Comparison of ENCODE assay signal across 9 cellular contexts in genomic region chr17:72122336-72122667, GRCh38. TPM values are rescaled to one million over a fixed set of nuclear protein-coding genes. Genes with fewer than 3 reads are reported as not detected.
DNase-seq lines count a peak whose midpoint lies in the region; ATAC-seq and TF ChIP-seq lines count a peak whose summit lies in the region.
"Had no signal": no experiment of that assay in that cellular context is flagged by ENCODE, and none has a peak within 500 bp of the region (broad histone marks: within the 10 kb centered on the region; RNA-seq: fewer than 3 reads in every experiment).

No MANE protein-coding gene starts in this region.

- H3K36me3 ChIP-seq in RWPE2 (ENCODE audit: low read depth) (peaks cover 38% of the 10 kb centered on the region), trophoblast cell (ENCODE audit: control insufficient read depth in 1 of 2, insufficient read depth in 2 of 2, low read length in 2 of 2) (peaks cover 17 to 20% of the 10 kb centered on the region in 2 experiments)

- no peak overlapping the region for H2BK12ac ChIP-seq in trophoblast cell (ENCODE audit: low read length)

- peaks cover 47% of the 10 kb centered on the region for H3K27me3 Mint-ChIP-seq in Calu3 (ENCODE audit: unreplicated experiment)

- H2BK5ac ChIP-seq in trophoblast cell (ENCODE audit: low read depth, low read length, poor library complexity) = no peak overlapping the region

- no peak overlapping the region for H4K12ac ChIP-seq in trophoblast cell (ENCODE audit: low read depth, low read length)

- H3K4me3 ChIP-seq in RWPE2 (ENCODE audit: severe bottlenecking) (peak overlapping the region; percentile 95), fibroblast of villous mesenchyme (ENCODE audit: low read depth, low read length) (peak overlapping the region; percentile 83), trophoblast cell (ENCODE audit: low read depth, low read length) (peak overlapping the region; percentile 95)

- DNase-seq in Calu3 = no peak
- DNase-seq in RWPE2 (ENCODE audit: low spot score) = no peak
- no peak for DNase-seq in fibroblast of villous mesenchyme (ENCODE audit: low read depth)
- DNase-seq in trophoblast cell = no peak
- no peak for DNase-seq in NCI-H1417 (lab: John Stamatoyannopoulos, UW)
- DNase-seq in nucleus accumbens (lab: John Stamatoyannopoulos, UW) = no peak
- DNase-seq: DND-41 had no signal

- H4K8ac ChIP-seq in trophoblast cell (ENCODE audit: low read depth, low read length) = no peak overlapping the region

- peaks cover 18% of the 10 kb centered on the region for H3K79me2 ChIP-seq in trophoblast cell (ENCODE audit: control insufficient read depth, insufficient read depth, low read length, poor library complexity)

- H3K9me3 Mint-ChIP-seq in Calu3 (ENCODE audit: low read depth, unreplicated experiment) = no peaks in the 10 kb centered on the region

- H3K4ac ChIP-seq in trophoblast cell (ENCODE audit: low read depth, low read length) = peak overlapping the region; percentile 50

- no peak overlapping the region for H3K23ac ChIP-seq in trophoblast cell (ENCODE audit: low read length)

- no peaks in the 10 kb centered on the region for H3K9me3 ChIP-seq in RWPE2 (ENCODE audit: severe bottlenecking)
- H3K9me3 ChIP-seq in trophoblast cell (ENCODE audit: insufficient read depth, low read depth, low read length) = no peaks in the 10 kb centered on the region

- CTCF ChIA-PET in Calu3 (lab: Charles Lee) = interaction anchor here (0.7 to 0.8 kb wide), 2 partner anchors 289 to 510 kb away, joined by 3 to 6 read pairs; no protein-coding TSS in a partner anchor

- no peak overlapping the region for H4K91ac ChIP-seq in trophoblast cell (ENCODE audit: low read depth, low read length)

- no peak overlapping the region for H2BK120ac ChIP-seq in trophoblast cell (ENCODE audit: insufficient read depth, low read length, poor library complexity)

- H3K27ac ChIP-seq in RWPE2 (ENCODE audit: poor library complexity, severe bottlenecking) = peak overlapping the region; percentile 73
- no peak overlapping the region for H3K27ac ChIP-seq in trophoblast cell (ENCODE audit: low read depth, low read length)

- H3K14ac ChIP-seq in trophoblast cell (ENCODE audit: low read length) = no peak overlapping the region

- peaks cover 34% of the 10 kb centered on the region for H3K79me1 ChIP-seq in trophoblast cell (ENCODE audit: low read length)

- H3K4me2 ChIP-seq in trophoblast cell (ENCODE audit: low read length) = peak overlapping the region; percentile 87

- no peak overlapping the region for H3K9ac ChIP-seq in trophoblast cell (ENCODE audit: low read length)

- H3K27ac Mint-ChIP-seq in Calu3 (ENCODE audit: unreplicated experiment) = peak overlapping the region; percentile 97

- WGBS in trophoblast cell (ENCODE audit: extremely low coverage, insufficient coverage, insufficient read length) = no CpG with 5 or more reads among the region's 14 CpGs

- H3K18ac ChIP-seq in trophoblast cell (ENCODE audit: low read length) = no peak overlapping the region

- intact Hi-C loops in Calu3 (cut with micrococcal nuclease; ENCODE audit: unreplicated experiment) = no loop called here

- no peak overlapping the region for H2AFZ ChIP-seq in trophoblast cell (ENCODE audit: insufficient read depth, low read length, poor library complexity)

- H3K36me3 Mint-ChIP-seq in Calu3 (ENCODE audit: insufficient read depth, unreplicated experiment) = peaks cover 97% of the 10 kb centered on the region

- H3K4me1 ChIP-seq in RWPE2 (ENCODE audit: insufficient read depth, poor library complexity, severe bottlenecking) = peaks cover 40% of the 10 kb centered on the region
- peaks cover 27 to 37% of the 10 kb centered on the region in 2 experiments for H3K4me1 ChIP-seq in trophoblast cell (ENCODE audit: control insufficient read depth in 1 of 2, insufficient read depth in 2 of 2, low read length in 2 of 2)

- BruUV-seq in Calu3 (replicated peaks; lab: Mats Ljungman, UMichigan) = no TSS peak

- H3K27me3 ChIP-seq in RWPE2 (ENCODE audit: insufficient read depth, poor library complexity, severe bottlenecking) (no peaks in the 10 kb centered on the region), trophoblast cell (ENCODE audit: insufficient read depth, low read length) (no peaks in the 10 kb centered on the region)

- no peak for ATAC-seq in RWPE2 (ENCODE audit: low read depth)
- no peak for ATAC-seq in GM19467 (IDR thresholded peaks at IDR 0.05; ENCODE audit: unreplicated experiment)
- no peak for ATAC-seq in GM18907 (IDR thresholded peaks at IDR 0.05; ENCODE audit: unreplicated experiment)

- TF ChIP-seq CTCF in Calu3 (IDR thresholded peaks at IDR 0.05; ENCODE audit: unreplicated experiment) (no peak), RWPE2 (IDR thresholded peaks at IDR 0.05; ENCODE audit: poor library complexity, severe bottlenecking) (no peak), fibroblast of villous mesenchyme (IDR thresholded peaks at IDR 0.05; ENCODE audit: insufficient read depth, low read depth, low read length) (no peak)

- peaks cover 33% of the 10 kb centered on the region for H3K4me1 Mint-ChIP-seq in Calu3 (ENCODE audit: low read depth, unreplicated experiment)

- H2AK5ac ChIP-seq in trophoblast cell (ENCODE audit: low read length) = no peak overlapping the region

- peak overlapping the region; percentile 90 for H3K4me3 Mint-ChIP-seq in Calu3 (ENCODE audit: low read depth, unreplicated experiment)

RNA-seq across cellular contexts. Expression of gene SOX9, which starts 1.5 kb away (rescaled TPM):
- 173 and 210 TPM in 2 replicates for total RNA-seq in Calu3 (2022)
- total RNA-seq in fibroblast of villous mesenchyme = 1.3 and 1.7 TPM in 2 replicates
- polyA plus RNA-seq in trophoblast cell (2013) = 34.9 and 36.2 TPM in 2 replicates

Comparison
In these comparisons a context has a peak if more than half of its experiments do, and no peak if none do; other contexts are left out.
1. RNA of gene SOX9, which starts 1.5 kb away (total RNA-seq): 173 to 210 TPM in Calu3; 1.3 to 1.7 TPM in fibroblast of villous mesenchyme; every median in the first group is over 10 times any median in the second.
2. Peak in every context shown above with its lines, with median percentiles within 50 percentile points of each other: H3K4me3 ChIP-seq.